ENCODE assay signal across 9 cellular contexts in genomic region chr1:21956720-21957552, GRCh38. TPM values are rescaled to one million over a fixed set of nuclear protein-coding genes. Genes with fewer than 3 reads are reported as not detected.
DNase-seq lines count a peak whose midpoint lies in the region; ATAC-seq and TF ChIP-seq lines count a peak whose summit lies in the region.
"Had no signal": no experiment of that assay in that cellular context is flagged by ENCODE, and none has a peak within 500 bp of the region (broad histone marks: within the 10 kb centered on the region; RNA-seq: fewer than 3 reads in every experiment).

No MANE protein-coding gene starts in this region.

- H3K4me1 Mint-ChIP-seq in activated T-cell treated with anti-CD3 and anti-CD28 coated beads, Interleukin-2, amount 50 U/mL, for 24 hours (ENCODE audit: low read depth): peaks cover 26% of the 10 kb centered on the region

- peak overlapping the region; percentile 45 for H3K4me2 ChIP-seq in smooth muscle cell

- no peaks in the 10 kb centered on the region for H3K27me3 Mint-ChIP-seq in activated T-cell treated with anti-CD3 and anti-CD28 coated beads, Interleukin-2, amount 50 U/mL, for 24 hours

- no peaks in the 10 kb centered on the region for H4K20me1 ChIP-seq in smooth muscle cell (ENCODE audit: low read depth)

- TF ChIP-seq CTCF in smooth muscle cell (IDR thresholded peaks at IDR 0.05; ENCODE audit: borderline replicate concordance, insufficient read depth, poor library complexity, severe bottlenecking): no peak

- H3K27ac Mint-ChIP-seq in activated T-cell treated with anti-CD3 and anti-CD28 coated beads, Interleukin-2, amount 50 U/mL, for 24 hours: peak overlapping the region; percentile 93

- no peak overlapping the region for H3K9ac ChIP-seq in smooth muscle cell (ENCODE audit: low read depth)

- H3K36me3 ChIP-seq in smooth muscle cell (ENCODE audit: low read depth): no peaks in the 10 kb centered on the region

- H3K4me3 ChIP-seq in smooth muscle cell: no peak overlapping the region

- no peaks in the 10 kb centered on the region for H3F3A ChIP-seq in smooth muscle cell (ENCODE audit: low read depth)

- DNase-seq in COLO668 (lab: John Stamatoyannopoulos, UW; ENCODE audit: unreplicated experiment): peak; percentile 92
- peak; percentile 82 for DNase-seq in NCI-H2196 (lab: John Stamatoyannopoulos, UW; ENCODE audit: unreplicated experiment)
- peak; percentile 65 for DNase-seq in activated T-cell treated with anti-CD3 and anti-CD28 coated beads, Interleukin-2, amount 50 U/mL, for 24 hours
- DNase-seq in glomerular visceral epithelial cell (ENCODE audit: extremely low spot score): peak; percentile 95
- DNase-seq in smooth muscle cell (lab: John Stamatoyannopoulos, UW; ENCODE audit: unreplicated experiment): no peak
- no peak for DNase-seq in RKO (ENCODE audit: low spot score)

- no peak for ATAC-seq in HG02759 (IDR thresholded peaks at IDR 0.05; ENCODE audit: unreplicated experiment)
- no peak for ATAC-seq in GM21723 (IDR thresholded peaks at IDR 0.05; ENCODE audit: unreplicated experiment)

- H3K27ac ChIP-seq in smooth muscle cell (ENCODE audit: low read depth): no peak overlapping the region

- H2AFZ ChIP-seq in smooth muscle cell (ENCODE audit: low read depth): no peak overlapping the region

- no peaks in the 10 kb centered on the region for H3K9me3 Mint-ChIP-seq in activated T-cell treated with anti-CD3 and anti-CD28 coated beads, Interleukin-2, amount 50 U/mL, for 24 hours

- no peaks in the 10 kb centered on the region for H3K79me2 ChIP-seq in smooth muscle cell (ENCODE audit: low read depth)

- peaks cover 10% of the 10 kb centered on the region for H3K4me1 ChIP-seq in smooth muscle cell (ENCODE audit: low read depth)

- H3K27me3 ChIP-seq in smooth muscle cell (ENCODE audit: low read depth): no peaks in the 10 kb centered on the region

- WGBS in smooth muscle cell (ENCODE audit: low lambda C conversion rate): 67% methylated on average over 18 of the region's 18 CpGs

- H3K9me3 ChIP-seq in smooth muscle cell (replicated peaks; ENCODE audit: low read depth): no peaks in the 10 kb centered on the region

- H3K36me3 Mint-ChIP-seq in activated T-cell treated with anti-CD3 and anti-CD28 coated beads, Interleukin-2, amount 50 U/mL, for 24 hours (ENCODE audit: low read depth): no peaks in the 10 kb centered on the region

- peak overlapping the region; percentile 55 for H3K4me3 Mint-ChIP-seq in activated T-cell treated with anti-CD3 and anti-CD28 coated beads, Interleukin-2, amount 50 U/mL, for 24 hours

RNA-seq across cellular contexts. Expression of gene HSPG2, which starts 19.8 kb away (rescaled TPM):
- 26.4 and 40.7 TPM in 2 replicates for total RNA-seq in smooth muscle cell
- polyA plus RNA-seq in smooth muscle cell: 46.7 and 55.4 TPM in 2 replicates

RNA-seq across cellular contexts. Expression of gene CELA3B, which starts 19.9 kb away (rescaled TPM):
- not detected in 2 replicates for total RNA-seq in smooth muscle cell
- polyA plus RNA-seq in smooth muscle cell: not detected in 2 replicates
- total RNA-seq: urinary bladder had no signal

RNA-seq across cellular contexts. Expression of gene CELA3A, which starts 44.5 kb away (rescaled TPM):
- not detected in 2 replicates for total RNA-seq in smooth muscle cell
- not detected in 2 replicates for polyA plus RNA-seq in smooth muscle cell
- total RNA-seq: urinary bladder had no signal

Comparison
In these comparisons a context has a peak if more than half of its experiments do, and no peak if none do; other contexts are left out.
1. DNase-seq: peak in COLO668 (single experiment), NCI-H2196 (single experiment), activated T-cell treated with anti-CD3 and anti-CD28 coated beads, Interleukin-2, amount 50 U/mL, for 24 hours (single experiment) and glomerular visceral epithelial cell (single experiment); none in smooth muscle cell (single experiment) and RKO (single experiment).